Comparison of ENCODE assay signal across 8 cellular contexts in genomic region chr7:44999245-45000095, GRCh38. TPM values are rescaled to one million over a fixed set of nuclear protein-coding genes. Genes with fewer than 3 reads are reported as not detected.
DNase-seq lines count a peak whose midpoint lies in the region; ATAC-seq and TF ChIP-seq lines count a peak whose summit lies in the region.

No MANE protein-coding gene starts in this region.

- no peaks in the 10 kb centered on the region for H3K9me3 ChIP-seq in DOHH2 (ENCODE audit: control insufficient read depth, insufficient read depth, low read length)

- H3K4me2 ChIP-seq in DOHH2 (ENCODE audit: low read length) = peak overlapping the region; percentile 86
- peak overlapping the region; percentile 90 for H3K4me2 ChIP-seq in GM23338

- H3K4me3 Mint-ChIP-seq in GM23338 = peak overlapping the region; percentile 93
- peak overlapping the region; percentile 87 for H3K4me3 Mint-ChIP-seq in activated T-helper 17 cell treated with anti-CD3 and anti-CD28 coated beads, Interleukin-2, amount 50 U/mL, for 72 hours
- peak overlapping the region; percentile 84 to 98 (median 97) for H3K4me3 Mint-ChIP-seq in naive thymus-derived CD8-positive, alpha-beta T cell
- H3K4me3 Mint-ChIP-seq in stimulated activated naive B cell treated with anti-CD40 and anti-IgM and Interleukin-4, amounts not matched to agents 10 μg/mL and 1 μg/mL and 100 μg/mL, for 72 hours = peak overlapping the region; percentile 89 to 91

- TF ChIP-seq CTCF in DOHH2 (IDR thresholded peaks at IDR 0.05; ENCODE audit: low read depth, low read length, poor library complexity, severe bottlenecking) (no peak), GM23338 (conservative IDR thresholded peaks at IDR 0.05; ENCODE audit: low read depth in 2 of 2) (no peak), fibroblast of mammary gland (conservative IDR thresholded peaks at IDR 0.05; ENCODE audit: control insufficient read depth, insufficient read depth, low read depth, low read length) (no peak)

- H3K27me3 Mint-ChIP-seq in GM23338 (ENCODE audit: insufficient read depth, low read depth, poor library complexity) = peaks cover 10% of the 10 kb centered on the region
- no peaks in the 10 kb centered on the region for H3K27me3 Mint-ChIP-seq in activated T-helper 17 cell treated with anti-CD3 and anti-CD28 coated beads, Interleukin-2, amount 50 U/mL, for 72 hours
- H3K27me3 Mint-ChIP-seq in naive thymus-derived CD8-positive, alpha-beta T cell = no peaks in the 10 kb centered on the region
- no peaks in the 10 kb centered on the region for H3K27me3 Mint-ChIP-seq in stimulated activated naive B cell treated with anti-CD40 and anti-IgM and Interleukin-4, amounts not matched to agents 10 μg/mL and 1 μg/mL and 100 μg/mL, for 72 hours

- H3K27me3 ChIP-seq in DOHH2 (ENCODE audit: control insufficient read depth, low read length) = no peaks in the 10 kb centered on the region
- H3K27me3 ChIP-seq in GM23338 (ENCODE audit: insufficient read depth) = no peaks in the 10 kb centered on the region

- H3K4me3 ChIP-seq in DOHH2 (ENCODE audit: low read length) (peak overlapping the region; percentile 91), GM23338 (peak overlapping the region; percentile 84), fibroblast of mammary gland (ENCODE audit: control insufficient read depth, low read depth, low read length) (peak overlapping the region; percentile 78)

- peak overlapping the region; percentile 99 for H3K27ac Mint-ChIP-seq in GM23338
- peak overlapping the region; percentile 51 for H3K27ac Mint-ChIP-seq in activated T-helper 17 cell treated with anti-CD3 and anti-CD28 coated beads, Interleukin-2, amount 50 U/mL, for 72 hours
- H3K27ac Mint-ChIP-seq in naive thymus-derived CD8-positive, alpha-beta T cell = peak overlapping the region; percentile 91 to 99 (median 97)
- peak overlapping the region; percentile 96 for H3K27ac Mint-ChIP-seq in stimulated activated naive B cell treated with anti-CD40 and anti-IgM and Interleukin-4, amounts not matched to agents 10 μg/mL and 1 μg/mL and 100 μg/mL, for 72 hours

- peaks cover 11% of the 10 kb centered on the region; the same call in 1 of the 2 replicates for H4K20me1 ChIP-seq in DOHH2 (ENCODE audit: control insufficient read depth, insufficient read depth, low read depth, low read length)
- H4K20me1 ChIP-seq in GM23338 (replicated peaks; ENCODE audit: insufficient read depth) = peaks cover 6% of the 10 kb centered on the region

- peaks cover 84% of the 10 kb centered on the region for H3K4me1 ChIP-seq in DOHH2 (ENCODE audit: control insufficient read depth, low read length)
- peaks cover 13% of the 10 kb centered on the region for H3K4me1 ChIP-seq in GM23338 (ENCODE audit: insufficient read depth)

- peak; percentile 87 for ATAC-seq in GM23338
- peak; percentile 89 for ATAC-seq in activated T-helper 17 cell treated with anti-CD3 and anti-CD28 coated beads, Interleukin-2, amount 50 U/mL, for 72 hours (replicated peaks)
- ATAC-seq in naive thymus-derived CD8-positive, alpha-beta T cell = peak; percentile 82 to 83
- ATAC-seq in stimulated activated naive B cell treated with anti-CD40 and anti-IgM and Interleukin-4, amounts not matched to agents 10 μg/mL and 1 μg/mL and 100 μg/mL, for 72 hours (replicated peaks) = peak; percentile 80 to 82

- H3K4me1 Mint-ChIP-seq in GM23338 = peaks cover 11% of the 10 kb centered on the region; the same call in 2 of the 3 replicates
- H3K4me1 Mint-ChIP-seq in activated T-helper 17 cell treated with anti-CD3 and anti-CD28 coated beads, Interleukin-2, amount 50 U/mL, for 72 hours = peaks cover 48% of the 10 kb centered on the region
- H3K4me1 Mint-ChIP-seq in naive thymus-derived CD8-positive, alpha-beta T cell = peaks cover 21 to 66% (median 50%) of the 10 kb centered on the region in 4 donors
- H3K4me1 Mint-ChIP-seq in stimulated activated naive B cell treated with anti-CD40 and anti-IgM and Interleukin-4, amounts not matched to agents 10 μg/mL and 1 μg/mL and 100 μg/mL, for 72 hours = peaks cover 35 to 67% of the 10 kb centered on the region in 2 donors

- no peaks in the 10 kb centered on the region for H3K9me3 Mint-ChIP-seq in GM23338
- no peaks in the 10 kb centered on the region for H3K9me3 Mint-ChIP-seq in activated T-helper 17 cell treated with anti-CD3 and anti-CD28 coated beads, Interleukin-2, amount 50 U/mL, for 72 hours
- no peaks in the 10 kb centered on the region for H3K9me3 Mint-ChIP-seq in naive thymus-derived CD8-positive, alpha-beta T cell
- H3K9me3 Mint-ChIP-seq in stimulated activated naive B cell treated with anti-CD40 and anti-IgM and Interleukin-4, amounts not matched to agents 10 μg/mL and 1 μg/mL and 100 μg/mL, for 72 hours = no peaks in the 10 kb centered on the region

- H3F3A ChIP-seq in DOHH2 (ENCODE audit: control insufficient read depth, insufficient read depth) (peaks cover 54% of the 10 kb centered on the region), GM23338 (replicated peaks; ENCODE audit: low read depth) (peaks cover 8% of the 10 kb centered on the region; the same call in 1 of the 2 replicates)

- H3K9me2 ChIP-seq in DOHH2 (replicated peaks; ENCODE audit: control insufficient read depth, low read length) (no peaks in the 10 kb centered on the region), GM23338 (ENCODE audit: insufficient read depth) (no peaks in the 10 kb centered on the region)

- POLR2A ChIA-PET in naive thymus-derived CD8-positive, alpha-beta T cell (lab: Charles Lee) = interaction anchor here (0.6 to 10.5 kb wide), 17 partner anchors 9 to 246 kb away, joined by 3 to 314 read pairs (median 6); partner anchors contain the start of genes MYO1G, PURB and TBRG4

- H3K79me2 ChIP-seq in DOHH2 (ENCODE audit: control insufficient read depth, low read length) = peaks cover 56% of the 10 kb centered on the region
- peaks cover 40% of the 10 kb centered on the region for H3K79me2 ChIP-seq in GM23338 (replicated peaks; ENCODE audit: insufficient read depth)

- peak overlapping the region; percentile 97 for H2AFZ ChIP-seq in GM23338

- H3K36me3 Mint-ChIP-seq in GM23338 (ENCODE audit: low read depth) = no peaks in the 10 kb centered on the region
- peaks cover 43% of the 10 kb centered on the region for H3K36me3 Mint-ChIP-seq in activated T-helper 17 cell treated with anti-CD3 and anti-CD28 coated beads, Interleukin-2, amount 50 U/mL, for 72 hours (ENCODE audit: low read depth)
- no peaks in the 10 kb centered on the region for H3K36me3 Mint-ChIP-seq in naive thymus-derived CD8-positive, alpha-beta T cell
- peaks cover 14 to 21% of the 10 kb centered on the region in 2 donors for H3K36me3 Mint-ChIP-seq in stimulated activated naive B cell treated with anti-CD40 and anti-IgM and Interleukin-4, amounts not matched to agents 10 μg/mL and 1 μg/mL and 100 μg/mL, for 72 hours

- H3K27ac ChIP-seq in DOHH2 (ENCODE audit: low read depth, low read length) (peak overlapping the region; percentile 98), GM23338 (ENCODE audit: low read depth) (peak overlapping the region; percentile 97)

- H3K36me3 ChIP-seq in DOHH2 (ENCODE audit: control insufficient read depth, low read length) = peaks cover 36% of the 10 kb centered on the region
- no peaks in the 10 kb centered on the region for H3K36me3 ChIP-seq in GM23338 (ENCODE audit: insufficient read depth)

- peak; percentile 99 for DNase-seq in GM23338 (ENCODE audit: low spot score)
- DNase-seq in LHCN-M2 (ENCODE audit: low read depth) = peak; percentile 100
- DNase-seq in RPMI7951 (ENCODE audit: low read depth) = peak; percentile 99
- DNase-seq in fibroblast of mammary gland (ENCODE audit: low read depth) = peak; percentile 98
- peak; percentile 96 to 100 (median 98) for DNase-seq in naive thymus-derived CD8-positive, alpha-beta T cell
- peak; percentile 99 for DNase-seq in stimulated activated naive B cell treated with anti-CD40 and anti-IgM and Interleukin-4, amounts not matched to agents 10 μg/mL and 1 μg/mL and 100 μg/mL, for 72 hours

TF ChIP-seq in GM23338, 12 proteins besides CTCF, POLR2A, EP300 and RAD21:
- TF ChIP-seq EZH2phosphoT487 (IDR thresholded peaks at IDR 0.05; ENCODE audit: unreplicated experiment) (no peak), ZNF331 (CRISPR knock-in tag; IDR thresholded peaks at IDR 0.05; ENCODE audit: low read depth) (no peak), JUNB (IDR thresholded peaks at IDR 0.05; ENCODE audit: unreplicated experiment) (no peak), POLR2AphosphoS5 (IDR thresholded peaks at IDR 0.05; ENCODE audit: low read depth) (peak; percentile 50)

RNA-seq across cellular contexts. Expression of gene CCM2, which starts 0.5 kb away (rescaled TPM):
- total RNA-seq in GM23338 (2014; rRNA removed; shearing (Covaris generic)) = 37.0 and 40.1 TPM in 2 replicates
- 24.0 and 24.9 TPM in 2 replicates for polyA plus RNA-seq in GM23338 (2016; fragmentation: Nextera tagmentation; extraction: Ambion mirVana)
- 117 and 126 TPM in 2 replicates for total RNA-seq in LHCN-M2 (2014; rRNA removed)
- 103 TPM for polyA plus RNA-seq in LHCN-M2 (2012)
- 65.0 and 75.1 TPM in 2 replicates for total RNA-seq in RPMI7951 (2014; rRNA removed; shearing (Covaris generic))
- 10 to 100 TPM; 69.8 to 79.3 TPM for total RNA-seq in activated T-helper 17 cell treated with anti-CD3 and anti-CD28 coated beads, Interleukin-2, amount 50 U/mL, for 72 hours
- total RNA-seq in naive thymus-derived CD8-positive, alpha-beta T cell = 100 to 1,000 TPM; 160 to 167 TPM
- 10 to 100 TPM; 49.9 to 81.7 (median 63.2) TPM for polyA plus RNA-seq in naive thymus-derived CD8-positive, alpha-beta T cell

RNA-seq across cellular contexts. Expression of gene MYO1G, which starts 20.7 kb away (rescaled TPM):
- total RNA-seq in GM23338 (2014; rRNA removed; shearing (Covaris generic)) = 0.08 and 0.10 TPM in 2 replicates
- 0.11 and 0.31 TPM in 2 replicates for polyA plus RNA-seq in GM23338 (2016; fragmentation: Nextera tagmentation; extraction: Ambion mirVana)
- total RNA-seq in LHCN-M2 (2014; rRNA removed) = not detected in 2 replicates
- polyA plus RNA-seq in LHCN-M2 (2012) = 0.02 TPM
- total RNA-seq in RPMI7951 (2014; rRNA removed; shearing (Covaris generic)) = under 0.01 TPM in 1 of 2 replicates, not detected in the other
- 100 to 1,000 TPM; 316 to 649 TPM for total RNA-seq in activated T-helper 17 cell treated with anti-CD3 and anti-CD28 coated beads, Interleukin-2, amount 50 U/mL, for 72 hours
- total RNA-seq in naive thymus-derived CD8-positive, alpha-beta T cell = 10 to 100 TPM; 44.4 to 44.5 TPM
- 100 to 1,000 TPM in 1 of 3 donors, 10 to 100 TPM in 2; 60.0 to 106 (median 73.8) TPM for polyA plus RNA-seq in naive thymus-derived CD8-positive, alpha-beta T cell

Comparison
In these comparisons a context has a peak if more than half of its experiments do, and no peak if none do; other contexts are left out.
1. Peak in every context shown above with its lines: DNase-seq, ATAC-seq, H3K4me3 ChIP-seq and H3K27ac ChIP-seq.
2. RNA of gene MYO1G, which starts 20.7 kb away (total RNA-seq): 316 to 649 TPM in activated T-helper 17 cell treated with anti-CD3 and anti-CD28 coated beads, Interleukin-2, amount 50 U/mL, for 72 hours and 44.4 to 44.5 TPM in naive thymus-derived CD8-positive, alpha-beta T cell; 0.08 to 0.10 TPM in GM23338, not detected in LHCN-M2 and under 0.01 TPM in RPMI7951; every median in the first group is over 10 times any median in the second.